In genomic region chr18:42893991-42894390, GRCh38 we compare ENCODE assay signal across 11 cellular contexts.
"Had no signal": no experiment of that assay in that cellular context is flagged by ENCODE, and none has a peak within 500 bp of the region (broad histone marks: within the 10 kb centered on the region; RNA-seq: fewer than 3 reads in every experiment).

No MANE protein-coding gene starts in this region.

- H3K4me1 ChIP-seq: parathyroid adenoma had no signal

- ATAC-seq: activated CD4-positive, CD25-positive, alpha-beta regulatory T cell treated with anti-CD3 and anti-CD28 coated beads, Interleukin-2, amount 50 U/mL, for 24 hours; activated CD8-positive, alpha-beta memory T cell treated with anti-CD3 and anti-CD28 coated beads, Interleukin-2, amount 10 ng/mL, durations not matched to agents 7 days and 5 days had no signal

- DNase-seq: activated CD4-positive, alpha-beta T cell treated with anti-CD3 and anti-CD28 coated beads, Interleukin-2, amount 50 U/mL, for 4 hours; activated CD8-positive, alpha-beta memory T cell treated with anti-CD3 and anti-CD28 coated beads, Interleukin-2, amount 10 ng/mL, durations not matched to agents 7 days and 5 days; activated gamma-delta T cell; activated T-cell treated with anti-CD3 and anti-CD28 coated beads, Interleukin-2, amount 50 U/mL, for 48 hours; amygdala; cortex of kidney; effector memory CD4-positive, alpha-beta T cell; retina; stimulated activated CD4-positive, alpha-beta T cell treated with anti-CD3 and anti-CD28 coated beads, Interleukin-4, amount 100 ng/mL, for 1 hour had no signal

- H3K27ac ChIP-seq: parathyroid adenoma had no signal
